ENCODE assay signal across 19 cellular contexts in genomic region chr12:104204690-104205480, GRCh38.
"Had no signal": no experiment of that assay in that cellular context is flagged by ENCODE, and none has a peak within 500 bp of the region (broad histone marks: within the 10 kb centered on the region; RNA-seq: fewer than 3 reads in every experiment).

No MANE protein-coding gene starts in this region.

- ATAC-seq: activated T-helper 17 cell treated with anti-CD3 and anti-CD28 coated beads, Interleukin-2, amount 50 U/mL, for 72 hours; effector memory CD8-positive, alpha-beta T cell; esophagus mucosa; left ventricle myocardium superior; natural killer cell treated with Interleukin-12 subunit alpha and Interleukin-12 subunit beta and Interleukin-15 and Interleukin-18, amount 100 ng/mL, for 72 hours; right lobe of liver; upper lobe of right lung had no signal

- DNase-seq: activated naive CD4-positive, alpha-beta T cell; activated naive CD8-positive, alpha-beta T cell treated with anti-CD3 and anti-CD28 coated beads for 36 hours; activated T-cell treated with anti-CD3 and anti-CD28 coated beads, Interleukin-2, amount 50 U/mL, for 24 hours; colonic mucosa; dorsolateral prefrontal cortex; effector memory CD8-positive, alpha-beta T cell; hippocampal formation; left ventricle myocardium superior; mammary epithelial cell; posterior cingulate gyrus; right lobe of liver; small intestine; stimulated activated CD8-positive, alpha-beta memory T cell treated with anti-CD3 and anti-CD28 coated beads, Interleukin-4, amount 100 ng/mL, for 48 hours; stimulated activated naive CD4-positive, alpha-beta T cell treated with Interleukin-2 at 50 U/mL for 16 hours; T-helper 1 cell; upper lobe of right lung had no signal

- H3K9me3 Mint-ChIP-seq: activated T-helper 17 cell treated with anti-CD3 and anti-CD28 coated beads, Interleukin-2, amount 50 U/mL, for 72 hours; effector memory CD8-positive, alpha-beta T cell; natural killer cell treated with Interleukin-12 subunit alpha and Interleukin-12 subunit beta and Interleukin-15 and Interleukin-18, amount 100 ng/mL, for 72 hours had no signal

- H3K4me3 Mint-ChIP-seq: activated naive CD8-positive, alpha-beta T cell treated with anti-CD3 and anti-CD28 coated beads for 36 hours; activated T-cell treated with anti-CD3 and anti-CD28 coated beads, Interleukin-2, amount 50 U/mL, for 24 hours; activated T-helper 17 cell treated with anti-CD3 and anti-CD28 coated beads, Interleukin-2, amount 50 U/mL, for 72 hours; effector memory CD8-positive, alpha-beta T cell; natural killer cell treated with Interleukin-12 subunit alpha and Interleukin-12 subunit beta and Interleukin-15 and Interleukin-18, amount 100 ng/mL, for 72 hours had no signal

- H3K36me3 Mint-ChIP-seq: activated naive CD8-positive, alpha-beta T cell treated with anti-CD3 and anti-CD28 coated beads for 36 hours had no signal

- H3K27ac Mint-ChIP-seq: activated naive CD8-positive, alpha-beta T cell treated with anti-CD3 and anti-CD28 coated beads for 36 hours; activated T-cell treated with anti-CD3 and anti-CD28 coated beads, Interleukin-2, amount 50 U/mL, for 24 hours; activated T-helper 17 cell treated with anti-CD3 and anti-CD28 coated beads, Interleukin-2, amount 50 U/mL, for 72 hours; effector memory CD8-positive, alpha-beta T cell; natural killer cell treated with Interleukin-12 subunit alpha and Interleukin-12 subunit beta and Interleukin-15 and Interleukin-18, amount 100 ng/mL, for 72 hours had no signal
